Comparison of ENCODE assay signal across 20 cellular contexts in genomic region chr17:64223283-64223682, GRCh38.
"Had no signal": no experiment of that assay in that cellular context is flagged by ENCODE, and none has a peak within 500 bp of the region (broad histone marks: within the 10 kb centered on the region; RNA-seq: fewer than 3 reads in every experiment).

No MANE protein-coding gene starts in this region.

- H3K27ac ChIP-seq: brain microvascular endothelial cell, esophagus squamous epithelium, heart left ventricle, thoracic aorta, upper lobe of left lung had no signal

- H3K36me3 ChIP-seq: brain microvascular endothelial cell, esophagus squamous epithelium, heart left ventricle, thoracic aorta, upper lobe of left lung had no signal

- H3K27me3 ChIP-seq: brain microvascular endothelial cell, dorsolateral prefrontal cortex, esophagus squamous epithelium, heart left ventricle, upper lobe of left lung had no signal

- DNase-seq: activated CD4-positive, alpha-beta T cell treated with anti-CD3 and anti-CD28 coated beads for 1 hour; activated CD4-positive, alpha-beta T cell treated with anti-CD3 and anti-CD28 coated beads, Interleukin-2, amount 50 U/mL, for 1 hour; activated CD8-positive, alpha-beta T cell treated with anti-CD3 and anti-CD28 coated beads, Interleukin-2, amount 10 ng/mL, durations not matched to agents 7 days and 5 days; activated T-cell treated with anti-CD3 and anti-CD28 coated beads, Interleukin-2, amount 50 U/mL, for 1 hour; aorta; brain microvascular endothelial cell; dorsolateral prefrontal cortex; esophagus squamous epithelium; heart left ventricle; islet precursor cell; left cardiac atrium; occipital lobe; stimulated activated CD4-positive, alpha-beta T cell treated with anti-CD3 and anti-CD28 coated beads, Interleukin-4, amount 100 ng/mL, for 24 hours; stimulated activated naive CD4-positive, alpha-beta T cell treated with Interleukin-2 at 50 U/mL for 16 hours; upper lobe of left lung had no signal

- H3K27ac Mint-ChIP-seq: activated CD8-positive, alpha-beta T cell treated with anti-CD3 and anti-CD28 coated beads, Interleukin-2, amount 10 ng/mL, durations not matched to agents 7 days and 5 days; activated naive CD4-positive, alpha-beta T cell treated with anti-CD3 and anti-CD28 coated beads, Interleukin-2, amount 50 U/mL, for 72 hours; activated T-helper 17 cell treated with anti-CD3 and anti-CD28 coated beads, Interleukin-2, amount 50 U/mL, for 72 hours; memory B cell had no signal

- H3K4me3 Mint-ChIP-seq: activated CD8-positive, alpha-beta T cell treated with anti-CD3 and anti-CD28 coated beads, Interleukin-2, amount 10 ng/mL, durations not matched to agents 7 days and 5 days; activated T-helper 17 cell treated with anti-CD3 and anti-CD28 coated beads, Interleukin-2, amount 50 U/mL, for 72 hours; memory B cell had no signal

- H3K27me3 Mint-ChIP-seq: activated T-helper 17 cell treated with anti-CD3 and anti-CD28 coated beads, Interleukin-2, amount 50 U/mL, for 72 hours; memory B cell had no signal

- H3K9me3 ChIP-seq: esophagus squamous epithelium, thoracic aorta, upper lobe of left lung had no signal

- H3K4me3 ChIP-seq: dorsolateral prefrontal cortex, esophagus squamous epithelium, heart left ventricle, thoracic aorta, upper lobe of left lung had no signal

- H3K9me3 Mint-ChIP-seq: activated T-helper 17 cell treated with anti-CD3 and anti-CD28 coated beads, Interleukin-2, amount 50 U/mL, for 72 hours had no signal

- FAIRE-seq: colon had no signal

- H3K36me3 Mint-ChIP-seq: activated naive CD4-positive, alpha-beta T cell treated with anti-CD3 and anti-CD28 coated beads, Interleukin-2, amount 50 U/mL, for 72 hours had no signal

- ATAC-seq: activated CD8-positive, alpha-beta T cell treated with anti-CD3 and anti-CD28 coated beads, Interleukin-2, amount 10 ng/mL, durations not matched to agents 7 days and 5 days; activated naive CD4-positive, alpha-beta T cell treated with anti-CD3 and anti-CD28 coated beads, Interleukin-2, amount 50 U/mL, for 72 hours; activated T-helper 17 cell treated with anti-CD3 and anti-CD28 coated beads, Interleukin-2, amount 50 U/mL, for 72 hours; heart left ventricle; left cardiac atrium had no signal
